ENCODE assay signal across 9 cellular contexts in the genomic region with DNA sequence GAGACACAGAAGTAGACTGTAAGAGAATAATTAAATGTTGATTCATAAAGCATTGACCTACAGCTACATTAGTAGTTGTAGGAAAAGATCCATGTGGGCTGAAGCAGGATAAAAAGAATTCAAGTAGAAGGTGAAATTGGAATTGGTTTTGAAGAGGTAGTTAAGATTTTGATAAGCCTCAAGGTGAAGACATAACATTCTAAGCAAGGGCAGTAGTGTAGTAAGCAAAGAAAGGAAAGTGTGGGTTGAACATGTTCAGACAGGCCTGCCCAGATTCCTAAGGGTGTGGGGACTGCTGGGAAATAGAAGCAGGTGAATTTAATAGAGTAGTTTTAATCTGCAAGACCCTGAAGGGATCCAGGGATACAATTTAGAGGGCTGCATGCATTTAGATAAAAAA. TPM values are rescaled to one million over a fixed set of nuclear protein-coding genes. Genes with fewer than 3 reads are reported as not detected.
DNase-seq lines count a peak whose midpoint lies in the region; ATAC-seq and TF ChIP-seq lines count a peak whose summit lies in the region.
"Had no signal": no experiment of that assay in that cellular context is flagged by ENCODE, and none has a peak within 500 bp of the region (broad histone marks: within the 10 kb centered on the region; RNA-seq: fewer than 3 reads in every experiment).

No MANE protein-coding gene starts in this region.

- peaks cover 1% of the 10 kb centered on the region for H3K36me3 Mint-ChIP-seq in central memory CD8-positive, alpha-beta T cell (ENCODE audit: insufficient read depth)
- no peaks in the 10 kb centered on the region for H3K36me3 Mint-ChIP-seq in nephron (ENCODE audit: low read depth)

- peak overlapping the region; percentile 7 for H3K27ac Mint-ChIP-seq in central memory CD8-positive, alpha-beta T cell (ENCODE audit: low read depth)
- peak overlapping the region; percentile 20 to 74 (median 38) for H3K27ac Mint-ChIP-seq in nephron

- DNase-seq in GM12865 (ENCODE audit: low read depth): peak; percentile 31
- DNase-seq in M059J (ENCODE audit: low read depth): peak; percentile 15
- DNase-seq in central memory CD8-positive, alpha-beta T cell (ENCODE audit: low spot score in 2 of 2): no peak
- no peak for DNase-seq in sciatic nerve (ENCODE audit: low spot score)
- DNase-seq in coronary artery (ENCODE audit: low spot score): no peak
- DNase-seq: NCI-H2081 treated with DMSO at 0.1 percent for 48 hours had no signal

- ATAC-seq in central memory CD8-positive, alpha-beta T cell (replicated peaks; ENCODE audit: extremely low read depth, poor library complexity, severe bottlenecking): no peak
- ATAC-seq in sciatic nerve (no peak), GM18519 (IDR thresholded peaks at IDR 0.05; ENCODE audit: low FRiP score, unreplicated experiment) (no peak), GM21447 (IDR thresholded peaks at IDR 0.05; ENCODE audit: unreplicated experiment) (no peak)

- intact Hi-C loops in sciatic nerve (cut with DNase I): no loop called here

- H3K9me3 Mint-ChIP-seq in central memory CD8-positive, alpha-beta T cell: no peaks in the 10 kb centered on the region
- no peaks in the 10 kb centered on the region for H3K9me3 Mint-ChIP-seq in nephron

- no peak overlapping the region for H3K27ac ChIP-seq in coronary artery

- peaks cover 75% of the 10 kb centered on the region for H3K4me1 Mint-ChIP-seq in central memory CD8-positive, alpha-beta T cell
- peaks cover 72% of the 10 kb centered on the region for H3K4me1 Mint-ChIP-seq in nephron

- H3K4me3 Mint-ChIP-seq in central memory CD8-positive, alpha-beta T cell: peak overlapping the region; percentile 10
- H3K4me3 Mint-ChIP-seq in nephron: peak overlapping the region in 1 of 3 experiments; percentile 8

- no peaks in the 10 kb centered on the region for H3K27me3 Mint-ChIP-seq in central memory CD8-positive, alpha-beta T cell
- no peaks in the 10 kb centered on the region for H3K27me3 Mint-ChIP-seq in nephron (ENCODE audit: low read depth)

- TF ChIP-seq CTCF in GM12865 (IDR thresholded peaks at IDR 0.05; ENCODE audit: insufficient read depth, low read depth, low read length, missing control alignments) (no peak), nephron (IDR thresholded peaks at IDR 0.05; ENCODE audit: unreplicated experiment in 3 of 3) (no peak), coronary artery (IDR thresholded peaks at IDR 0.05) (no peak)

- H3K4me3 ChIP-seq in GM12865 (ENCODE audit: low read depth, low read length) (no peak overlapping the region), coronary artery (no peak overlapping the region)

RNA-seq across cellular contexts. Expression of gene TAB2, which starts 19.0 kb away (rescaled TPM):
- total RNA-seq in M059J (2014; rRNA removed; shearing (Covaris generic)): 50.3 and 71.6 TPM in 2 replicates
- total RNA-seq in sciatic nerve: 98.8 TPM

Comparison
In these comparisons a context has a peak if more than half of its experiments do, and no peak if none do; other contexts are left out.
1. DNase-seq: peak in GM12865 (single experiment) and M059J (single experiment); none in central memory CD8-positive, alpha-beta T cell (0 of 2), sciatic nerve (single experiment) and coronary artery (single experiment).